ENCODE assay signal across 12 cellular contexts in genomic region chr11:100403817-100404216, GRCh38.
DNase-seq lines count a peak whose midpoint lies in the region; TF ChIP-seq lines count a peak whose summit lies in the region.
"Had no signal": no experiment of that assay in that cellular context is flagged by ENCODE, and none has a peak within 500 bp of the region (broad histone marks: within the 10 kb centered on the region; RNA-seq: fewer than 3 reads in every experiment).

No MANE protein-coding gene starts in this region.

- no peak for TF ChIP-seq CTCF in brain microvascular endothelial cell (IDR thresholded peaks at IDR 0.05; ENCODE audit: low read depth, low read length, missing control alignments)

- H3K36me3 ChIP-seq in brain microvascular endothelial cell (replicated peaks) = no peaks in the 10 kb centered on the region

- in situ Hi-C loops in brain microvascular endothelial cell (cut with HindIII; ENCODE audit: low pct_ligation_motif_present, low sequenced_read_pairs) = no loop called here

- H3K4me3 ChIP-seq in brain microvascular endothelial cell (ENCODE audit: low read depth, low read length) = no peak overlapping the region
- H3K4me3 ChIP-seq: SK-N-MC had no signal

- no peak overlapping the region for H3K27ac ChIP-seq in brain microvascular endothelial cell
- H3K27ac ChIP-seq: SK-N-MC had no signal

- no peaks in the 10 kb centered on the region for H3K27me3 ChIP-seq in brain microvascular endothelial cell (replicated peaks)

- DNase-seq in HS-5 (ENCODE audit: low read depth) (peak; percentile 61), brain microvascular endothelial cell (peak; percentile 59), iris pigment epithelial cell (ENCODE audit: low read depth) (peak; percentile 87), GOT3 (lab: John Stamatoyannopoulos, UW) (no peak), DMS53 (lab: John Stamatoyannopoulos, UW) (no peak), NCI-H510A (lab: John Stamatoyannopoulos, UW) (no peak)
- no peak for DNase-seq in activated CD4-positive, alpha-beta T cell treated with anti-CD3 and anti-CD28 coated beads, Interleukin-2, amount 50 U/mL, for 48 hours
- DNase-seq: activated B cell treated with CpG ODN at 0.5 μM for 24 hours; foreskin fibroblast; naive thymus-derived CD8-positive, alpha-beta T cell; NCI-H1048 had no signal

Comparison
In these comparisons a context has a peak if more than half of its experiments do, and no peak if none do; other contexts are left out.
1. DNase-seq: peak in HS-5 (single experiment), brain microvascular endothelial cell (single experiment) and iris pigment epithelial cell (single experiment); none in activated CD4-positive, alpha-beta T cell treated with anti-CD3 and anti-CD28 coated beads, Interleukin-2, amount 50 U/mL, for 48 hours (0 of 2), GOT3 (single experiment), DMS53 (single experiment) and NCI-H510A (single experiment).